ENCODE assay signal across 7 cellular contexts in the genomic region with DNA sequence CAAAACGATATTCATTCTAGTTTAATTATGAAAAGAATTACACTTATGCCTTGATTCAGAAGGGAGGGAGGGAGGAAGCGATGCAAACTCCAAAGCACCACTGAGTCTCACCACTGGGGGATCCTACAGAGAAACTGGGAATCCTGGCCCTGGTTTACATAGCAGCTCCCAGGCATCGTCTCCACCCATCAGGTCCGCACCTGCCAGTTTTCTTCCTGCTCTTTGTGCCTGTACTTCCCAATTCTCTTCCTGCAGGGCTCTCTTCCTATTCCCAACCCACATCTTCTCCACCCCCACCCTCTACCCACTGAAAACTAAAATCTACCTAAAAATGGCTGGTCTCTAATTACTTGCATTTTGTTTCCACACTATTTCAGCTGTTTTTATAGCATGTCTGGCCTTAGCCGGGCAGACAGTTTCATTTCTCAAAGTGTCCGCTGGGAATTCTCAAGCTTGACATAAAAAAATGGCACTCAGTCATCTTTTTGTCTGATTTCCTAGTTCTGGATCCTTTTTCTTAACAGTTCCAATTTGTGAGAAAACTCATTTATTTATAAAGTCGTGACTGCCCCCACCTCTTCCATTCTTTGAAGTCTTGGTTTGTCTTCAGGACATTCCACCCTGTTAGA. TPM values are rescaled to one million over a fixed set of nuclear protein-coding genes. Genes with fewer than 3 reads are reported as not detected.
DNase-seq lines count a peak whose midpoint lies in the region; ATAC-seq and TF ChIP-seq lines count a peak whose summit lies in the region.

No MANE protein-coding gene starts in this region.

- H3K4me3 Mint-ChIP-seq in naive B cell = peak overlapping the region; percentile 65 to 95 (median 89)

- peak; percentile 47 for TF ChIP-seq CTCF in cardiac fibroblast (IDR thresholded peaks at IDR 0.05; ENCODE audit: low read depth, low read length)

- H3K27ac Mint-ChIP-seq in naive B cell = peak overlapping the region; percentile 29 to 99 (median 89)

- H3K27me3 Mint-ChIP-seq in naive B cell = no peaks in the 10 kb centered on the region

- peak overlapping the region in 1 of 2 donors; percentile 87 for H3K4me3 ChIP-seq in cardiac fibroblast (replicated peaks in 1 of 2; ENCODE audit: low read depth in 2 of 2, low read length in 2 of 2)

- no peaks in the 10 kb centered on the region for H3K9me3 Mint-ChIP-seq in naive B cell

- peaks cover 0 to 12% of the 10 kb centered on the region in 2 donors for H3K36me3 Mint-ChIP-seq in naive B cell

- peaks cover 63 to 83% (median 74%) of the 10 kb centered on the region in 3 donors for H3K4me1 Mint-ChIP-seq in naive B cell

- DNase-seq in GM03348 (ENCODE audit: low spot score) (peak; percentile 66), NAMALWA (ENCODE audit: low spot score) (peak; percentile 50), cardiac fibroblast (ENCODE audit: low read depth in 2 of 2) (no peak), naive B cell (no peak), NCI-H2171 treated with DMSO at 0.1 percent for 48 hours (lab: John Stamatoyannopoulos, UW) (no peak)
- no peak for DNase-seq in stimulated activated CD4-positive, alpha-beta T cell treated with anti-CD3 and anti-CD28 coated beads, Interleukin-12 subunit alpha, Interleukin-12 subunit beta, amount 100 ng/mL, for 4 hours

- ATAC-seq in naive B cell (ENCODE audit: low read depth in 2 of 2) (no peak), GM18858 (IDR thresholded peaks at IDR 0.05; ENCODE audit: unreplicated experiment) (no peak)

RNA-seq across cellular contexts. Expression of gene TNIP1, which starts 1.6 kb away (rescaled TPM):
- 10 to 100 TPM; 36.2 to 68.2 (median 55.5) TPM for polyA plus RNA-seq in naive B cell (ENCODE audit: low read depth in 6 of 6)

Comparison
In these comparisons a context has a peak if more than half of its experiments do, and no peak if none do; other contexts are left out.
1. DNase-seq: peak in GM03348 (single experiment) and NAMALWA (single experiment); none in cardiac fibroblast (0 of 2), naive B cell (single experiment), stimulated activated CD4-positive, alpha-beta T cell treated with anti-CD3 and anti-CD28 coated beads, Interleukin-12 subunit alpha, Interleukin-12 subunit beta, amount 100 ng/mL, for 4 hours (single experiment) and NCI-H2171 treated with DMSO at 0.1 percent for 48 hours (single experiment).